ENCODE assay signal across 13 cellular contexts in the genomic region with DNA sequence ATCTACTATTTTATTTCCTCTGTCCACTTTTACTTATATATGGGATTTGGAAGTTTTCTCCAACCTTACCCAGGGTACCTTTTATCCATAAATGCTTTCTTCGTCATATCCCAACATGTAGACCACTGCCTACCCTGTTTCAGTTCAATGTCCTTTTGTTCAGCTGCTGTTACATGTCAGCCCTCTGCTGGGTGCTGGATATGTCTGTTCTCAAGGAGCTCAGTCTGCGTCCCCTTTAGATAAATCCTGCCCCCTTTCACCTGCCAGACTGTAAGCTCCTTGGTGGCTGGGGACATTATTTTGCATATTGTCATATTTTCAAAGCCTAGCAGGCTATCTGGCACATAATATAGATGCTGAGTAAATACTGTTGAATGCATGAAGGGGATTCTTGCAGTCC.
"Had no signal": no experiment of that assay in that cellular context is flagged by ENCODE, and none has a peak within 500 bp of the region (broad histone marks: within the 10 kb centered on the region; RNA-seq: fewer than 3 reads in every experiment).

No MANE protein-coding gene starts in this region.

- H3K36me3 ChIP-seq: breast epithelium, suprapubic skin, upper lobe of right lung had no signal

- DNase-seq: activated CD4-positive, alpha-beta memory T cell treated with anti-CD3 and anti-CD28 coated beads, Interleukin-2, amount 10 ng/mL, durations not matched to agents 7 days and 5 days; activated CD4-positive, alpha-beta T cell treated with anti-CD3 and anti-CD28 coated beads for 1 hour; activated CD8-positive, alpha-beta memory T cell treated with anti-CD3 and anti-CD28 coated beads, Interleukin-2, amount 50 U/mL, for 4 hours; activated naive CD8-positive, alpha-beta T cell treated with anti-CD3 and anti-CD28 coated beads, Interleukin-2, amount 10 ng/mL, durations not matched to agents 7 days and 5 days; aorta; effector CD4-positive, alpha-beta T cell; naive B cell; right cardiac atrium; upper lobe of right lung had no signal

- H3K9me3 ChIP-seq: breast epithelium, suprapubic skin, upper lobe of right lung had no signal

- H3K4me3 ChIP-seq: breast epithelium, smooth muscle cell, suprapubic skin, upper lobe of right lung had no signal

- H3K27ac ChIP-seq: suprapubic skin, upper lobe of right lung had no signal

- ATAC-seq: right cardiac atrium; stimulated activated memory B cell treated with anti-CD40 and anti-IgM and Interleukin-4, amounts not matched to agents 10 μg/mL and 1 μg/mL and 100 μg/mL, for 72 hours; upper lobe of right lung had no signal

- H3K27me3 ChIP-seq: breast epithelium, suprapubic skin, upper lobe of right lung had no signal
